1 cellular context compared by ENCODE assay signal in genomic region chr7:30687604-30688003, GRCh38.
TF ChIP-seq lines count a peak whose summit lies in the region.

No MANE protein-coding gene starts in this region.

TF ChIP-seq in HCT116, 20 proteins besides CTCF, POLR2A, EP300 and RAD21 (continued from another document):
- no peak for TF ChIP-seq TCF7L2 (IDR thresholded peaks at IDR 0.05; ENCODE audit: borderline replicate concordance, extremely low read depth, insufficient read depth, insufficient read length)
- TF ChIP-seq ZNF274 (IDR thresholded peaks at IDR 0.05; ENCODE audit: low read depth, low read length), result no peak
- no peak for TF ChIP-seq EZH2 (IDR thresholded peaks at IDR 0.05)
- TF ChIP-seq EZH2phosphoT487 (IDR thresholded peaks at IDR 0.05; ENCODE audit: borderline replicate concordance), result no peak
- no peak for TF ChIP-seq EGR1 (IDR thresholded peaks at IDR 0.05; ENCODE audit: low read depth)
- no peak for TF ChIP-seq JUND (IDR thresholded peaks at IDR 0.05)
- TF ChIP-seq CBX3 (IDR thresholded peaks at IDR 0.05; ENCODE audit: low read depth), result no peak
- TF ChIP-seq POLR2AphosphoS5 (IDR thresholded peaks at IDR 0.05; ENCODE audit: low read depth, low read length), result no peak
